Comparison of ENCODE assay signal across 9 cellular contexts in the genomic region with DNA sequence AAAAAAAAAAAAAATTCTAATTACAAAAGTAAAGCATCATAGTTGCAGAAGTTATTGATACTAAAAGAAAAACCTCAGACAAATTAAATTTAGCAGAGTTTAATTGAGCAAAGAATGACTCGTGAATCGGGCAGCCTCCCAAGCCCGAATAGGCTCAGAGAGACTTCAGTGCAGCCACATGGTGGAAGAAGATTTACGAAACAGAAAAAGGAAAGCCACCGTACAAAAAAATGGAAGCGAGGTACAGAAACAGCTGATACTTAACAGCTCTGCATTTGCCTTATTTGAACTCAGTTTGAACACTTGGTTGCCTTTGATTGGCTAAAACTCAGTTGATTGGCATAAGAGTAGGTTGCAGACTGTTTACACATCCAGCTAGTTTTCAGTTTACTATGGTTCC. TPM values are rescaled to one million over a fixed set of nuclear protein-coding genes. Genes with fewer than 3 reads are reported as not detected.
A peak's percentile ranks its signal among the peaks of the same experiment; 100 is the strongest.
DNase-seq lines count a peak whose midpoint lies in the region; ATAC-seq, FAIRE-seq and TF ChIP-seq lines count a peak whose summit lies in the region.
"Had no signal": no experiment of that assay in that cellular context is flagged by ENCODE, and none has a peak within 500 bp of the region (broad histone marks: within the 10 kb centered on the region; RNA-seq: fewer than 3 reads in every experiment).

No MANE protein-coding gene starts in this region.

- TF ChIP-seq RAD21 in HepG2 (CRISPR knock-in tag; IDR thresholded peaks at IDR 0.05), result no peak

- CTCF ChIA-PET in HepG2 (lab: Yijun Ruan, JAX; ENCODE audit: low intra/inter-chr PET ratio, low total read pairs), result no interaction called here

- WGBS in testis, 2 donors, result 89 to 93% methylated on average over 6 of the region's 6 CpGs
- 69% methylated on average over 6 of the region's 6 CpGs for WGBS in HepG2 (ENCODE audit: low lambda C conversion rate)

- peaks cover 11% of the 10 kb centered on the region for H3K27me3 Mint-ChIP-seq in GM23338 (ENCODE audit: insufficient read depth, low read depth, poor library complexity)
- no peaks in the 10 kb centered on the region for H3K27me3 Mint-ChIP-seq in T-helper 1 cell treated with Interleukin-12 subunit alpha and Interleukin-12 subunit beta and Interleukin-4 antibody, amounts not matched to agents 30 μg/mL and 1 μg/mL, for 36 hours (ENCODE audit: low read depth)
- no peaks in the 10 kb centered on the region for H3K27me3 Mint-ChIP-seq in memory B cell

- H3K27ac Mint-ChIP-seq in GM23338 (peak overlapping the region; percentile 97; the same call in 1 of the 2 replicates), memory B cell (peak overlapping the region; percentile 96)
- H3K27ac Mint-ChIP-seq in T-helper 1 cell treated with Interleukin-12 subunit alpha and Interleukin-12 subunit beta and Interleukin-4 antibody, amounts not matched to agents 30 μg/mL and 1 μg/mL, for 36 hours, result peak overlapping the region; percentile 99

- H3K9me3 ChIP-seq in SJCRH30 (replicated peaks) (no peaks in the 10 kb centered on the region), testis (no peaks in the 10 kb centered on the region), HepG2 (ENCODE audit: low read length) (no peaks in the 10 kb centered on the region)

- no peak overlapping the region for H3K9ac ChIP-seq in HepG2 (ENCODE audit: insufficient read depth, low read depth, low read length)

- H3K27me3 ChIP-seq in GM23338 (ENCODE audit: insufficient read depth), result no peaks in the 10 kb centered on the region
- H3K27me3 ChIP-seq in SJCRH30, result no peaks in the 10 kb centered on the region
- no peaks in the 10 kb centered on the region for H3K27me3 ChIP-seq in testis
- H3K27me3 ChIP-seq in HepG2 (ENCODE audit: control insufficient read depth in 1 of 2, insufficient read depth in 2 of 2, low read length in 2 of 2), result no peaks in the 10 kb centered on the region; a peak in 1 of 5 replicates

- peaks cover 81% of the 10 kb centered on the region for H3K79me2 ChIP-seq in GM23338 (replicated peaks; ENCODE audit: insufficient read depth)
- no peaks in the 10 kb centered on the region for H3K79me2 ChIP-seq in HepG2 (ENCODE audit: insufficient read depth, low read length)

- H3K4me2 ChIP-seq in GM23338 (peak overlapping the region; percentile 1), HepG2 (ENCODE audit: low read depth, low read length) (no peak overlapping the region)

- in situ Hi-C loops in HepG2 (cut with HindIII; ENCODE audit: extremely low pct_ligation_motif_present, low pct_unique_long_range_greater_than_20kb), result no loop called here

- POLR2A ChIA-PET in HepG2 (lab: Yijun Ruan, JAX), result no interaction called here

- intact Hi-C loops in testis (cut with DNase I; ENCODE audit: low total_unique reads) (no loop called here), HepG2 (cut with micrococcal nuclease; ENCODE audit: unreplicated experiment) (no loop called here)

- H3K9me3 Mint-ChIP-seq in GM23338, result no peaks in the 10 kb centered on the region
- H3K9me3 Mint-ChIP-seq in T-helper 1 cell treated with Interleukin-12 subunit alpha and Interleukin-12 subunit beta and Interleukin-4 antibody, amounts not matched to agents 30 μg/mL and 1 μg/mL, for 36 hours, result no peaks in the 10 kb centered on the region
- H3K9me3 Mint-ChIP-seq in memory B cell, result no peaks in the 10 kb centered on the region

- TF ChIP-seq EP300 in HepG2 (IDR thresholded peaks at IDR 0.05; ENCODE audit: low read depth in 2 of 2, low read length in 2 of 2), result no peak
- no peak for TF ChIP-seq EP300 in HepG2 (CRISPR knock-in tag; IDR thresholded peaks at IDR 0.05; ENCODE audit: borderline replicate concordance)

- H2AFZ ChIP-seq in GM23338 (no peak overlapping the region), HepG2 (ENCODE audit: low read length) (no peak overlapping the region)

- no peak for TF ChIP-seq POLR2A in testis (IDR thresholded peaks at IDR 0.05)
- no peak for TF ChIP-seq POLR2A in HepG2 (IDR thresholded peaks at IDR 0.05; ENCODE audit: insufficient read depth in 1 of 2, low read depth in 2 of 2, low read length in 2 of 2)

- H3K4me1 ChIP-seq in GM23338 (ENCODE audit: insufficient read depth) (peaks cover 79% of the 10 kb centered on the region), SJCRH30 (no peaks in the 10 kb centered on the region), testis (no peaks in the 10 kb centered on the region), HepG2 (ENCODE audit: insufficient read depth, low read length) (no peaks in the 10 kb centered on the region)

- H3K36me3 ChIP-seq in GM23338 (ENCODE audit: insufficient read depth) (peaks cover 9% of the 10 kb centered on the region), SJCRH30 (peaks cover 13% of the 10 kb centered on the region), testis (ENCODE audit: low read depth, missing control alignments) (no peaks in the 10 kb centered on the region), HepG2 (replicated peaks in 1 of 2; ENCODE audit: control insufficient read depth in 1 of 2, insufficient read depth in 2 of 2, low read length in 2 of 2) (no peaks in the 10 kb centered on the region)

- H3K4me1 Mint-ChIP-seq in GM23338 (peaks cover 82% of the 10 kb centered on the region), memory B cell (peaks cover 52% of the 10 kb centered on the region)
- H3K4me1 Mint-ChIP-seq in T-helper 1 cell treated with Interleukin-12 subunit alpha and Interleukin-12 subunit beta and Interleukin-4 antibody, amounts not matched to agents 30 μg/mL and 1 μg/mL, for 36 hours (ENCODE audit: low read depth), result peaks cover 78% of the 10 kb centered on the region

- no peak for FAIRE-seq in HepG2 (lab: Jason Lieb, UNC)

- peak overlapping the region; percentile 14; the same call in 1 of the 2 replicates for H3K4me3 ChIP-seq in GM12864 (ENCODE audit: low read depth, low read length)
- H3K4me3 ChIP-seq in GM23338, result no peak overlapping the region
- no peak overlapping the region for H3K4me3 ChIP-seq in SJCRH30
- no peak overlapping the region for H3K4me3 ChIP-seq in testis
- no peak overlapping the region for H3K4me3 ChIP-seq in HepG2 (replicated peaks in 1 of 3; ENCODE audit: insufficient read depth in 1 of 3, low read depth in 2 of 3, low read length in 3 of 3)

- peaks cover 11% of the 10 kb centered on the region for H3F3A ChIP-seq in GM23338 (replicated peaks; ENCODE audit: low read depth)

- H3K9me2 ChIP-seq in GM23338 (ENCODE audit: insufficient read depth), result no peaks in the 10 kb centered on the region

- peak overlapping the region; percentile 93 for H3K27ac ChIP-seq in GM23338 (ENCODE audit: low read depth)
- no peak overlapping the region for H3K27ac ChIP-seq in SJCRH30
- H3K27ac ChIP-seq in testis, result no peak overlapping the region
- H3K27ac ChIP-seq in HepG2 (ENCODE audit: extremely low read length, insufficient read depth, low read length), result no peak overlapping the region

- BruUV-seq in HepG2 (replicated peaks; lab: Mats Ljungman, UMichigan), result no TSS peak

- H3K36me3 Mint-ChIP-seq in GM23338 (ENCODE audit: low read depth) (peaks cover 65% of the 10 kb centered on the region), memory B cell (peaks cover 14% of the 10 kb centered on the region)
- H3K36me3 Mint-ChIP-seq in T-helper 1 cell treated with Interleukin-12 subunit alpha and Interleukin-12 subunit beta and Interleukin-4 antibody, amounts not matched to agents 30 μg/mL and 1 μg/mL, for 36 hours (ENCODE audit: low read depth), result peaks cover 33% of the 10 kb centered on the region

- H3K4me3 Mint-ChIP-seq in GM23338 (no peak overlapping the region), memory B cell (peak overlapping the region; percentile 70)
- peak overlapping the region; percentile 73 for H3K4me3 Mint-ChIP-seq in T-helper 1 cell treated with Interleukin-12 subunit alpha and Interleukin-12 subunit beta and Interleukin-4 antibody, amounts not matched to agents 30 μg/mL and 1 μg/mL, for 36 hours

- TF ChIP-seq CTCF in GM12864 (IDR thresholded peaks at IDR 0.05; ENCODE audit: low read depth, low read length, missing control alignments), result no peak
- no peak for TF ChIP-seq CTCF in GM23338 (conservative IDR thresholded peaks at IDR 0.05; ENCODE audit: low read depth in 2 of 2)
- TF ChIP-seq CTCF in testis (IDR thresholded peaks at IDR 0.05), result no peak
- TF ChIP-seq CTCF in HepG2 (CRISPR knock-in tag; IDR thresholded peaks at IDR 0.05), result no peak

- ATAC-seq in GM23338 (no peak), memory B cell (ENCODE audit: low read depth) (no peak), HepG2 (no peak), HG03457 (IDR thresholded peaks at IDR 0.05; ENCODE audit: unreplicated experiment) (no peak)

- peak; percentile 88 for DNase-seq in GM12864 (ENCODE audit: low read depth)
- no peak for DNase-seq in GM23338 (ENCODE audit: low spot score)
- no peak for DNase-seq in memory B cell (ENCODE audit: low spot score in 2 of 2)
- DNase-seq in SJCRH30, result no peak
- no peak for DNase-seq in testis
- no peak for DNase-seq in HepG2 (ENCODE audit: low spot score)
- DNase-seq: DMS79 treated with DMSO at 0.1 percent for 48 hours had no signal

- no peaks in the 10 kb centered on the region for H4K20me1 ChIP-seq in GM23338 (replicated peaks; ENCODE audit: insufficient read depth)
- no peaks in the 10 kb centered on the region for H4K20me1 ChIP-seq in HepG2 (ENCODE audit: insufficient read depth, low read length)

RNA-seq across cellular contexts. Expression of a gene that starts 12.9 kb away (rescaled TPM):
- total RNA-seq in GM23338 (2014; rRNA removed; shearing (Covaris generic)), result 29.2 and 34.2 TPM in 2 replicates
- 9.9 and 10.3 TPM in 2 replicates for polyA plus RNA-seq in GM23338 (2016; fragmentation: Nextera tagmentation; extraction: Ambion mirVana)
- 6.4 and 6.5 TPM in 2 replicates for total RNA-seq in SJCRH30 (2014; rRNA removed; shearing (Covaris generic))
- total RNA-seq in testis, result 1 to 10 TPM; 2.4 TPM
- polyA plus RNA-seq in testis (ENCODE audit: insufficient read depth, low read depth, low replicate concordance), result 1.5 TPM
- 0.13 and 0.14 TPM in 2 replicates for total RNA-seq in HepG2 (2016; rRNA removed; fragmentation: Illumina TruSeq; extraction: Trizol)
- 0.09 and 0.10 TPM in 2 replicates for total RNA-seq in HepG2 (2016; cell fraction: cytosol; rRNA removed; fragmentation: Illumina TruSeq; extraction: Trizol; ENCODE audit: low read depth)
- 0.06 and 0.15 TPM in 2 replicates for total RNA-seq in HepG2 (2016; cell fraction: insoluble cytoplasmic fraction; rRNA removed; fragmentation: Illumina TruSeq; extraction: Trizol)
- total RNA-seq in HepG2 (2016; cell fraction: membrane; rRNA removed; fragmentation: Illumina TruSeq; extraction: Trizol), result 0.14 and 0.15 TPM in 2 replicates
- 0.13 TPM in 1 of 2 replicates, not detected in the other for total RNA-seq in HepG2 (2016; cell fraction: nucleus; rRNA removed; fragmentation: Illumina TruSeq; extraction: Trizol)
- polyA plus RNA-seq in HepG2 (2011; rRNA removed), result 0.30 and 0.46 TPM in 2 replicates
- polyA plus RNA-seq in HepG2 (2011; cell fraction: cytosol; rRNA removed), result 0.25 and 0.38 TPM in 2 replicates
- polyA plus RNA-seq in HepG2 (2011; cell fraction: nucleus; rRNA removed), result 0.19 TPM in 2 replicates
- polyA plus RNA-seq in HepG2 (2012), result 0.11 and 0.28 TPM in 2 replicates
- polyA plus RNA-seq in HepG2 (2016; cell fraction: cytosol; fragmentation: Illumina TruSeq; extraction: Trizol; ENCODE audit: low read depth), result 0.07 and 0.11 TPM in 2 replicates
- 0.16 and 0.17 TPM in 2 replicates for polyA plus RNA-seq in HepG2 (2016; cell fraction: insoluble cytoplasmic fraction; fragmentation: Illumina TruSeq; extraction: Trizol; ENCODE audit: low read depth)
- 0.14 and 0.16 TPM in 2 replicates for polyA plus RNA-seq in HepG2 (2016; cell fraction: membrane; fragmentation: Illumina TruSeq; extraction: Trizol; ENCODE audit: low read depth)
- 0.19 and 0.24 TPM in 2 replicates for polyA plus RNA-seq in HepG2 (2016; cell fraction: nucleus; fragmentation: Illumina TruSeq; extraction: Trizol; ENCODE audit: insufficient read depth, low read depth)
- polyA minus RNA-seq in HepG2 (2011; rRNA and poly(A)+ RNA removed; ENCODE audit: low replicate concordance), result 0.26 and 0.65 TPM in 2 replicates
- polyA minus RNA-seq in HepG2 (2011; cell fraction: cytosol; rRNA and poly(A)+ RNA removed), result 0.18 and 0.30 TPM in 2 replicates
- polyA minus RNA-seq in HepG2 (2011; cell fraction: nucleus; rRNA and poly(A)+ RNA removed), result 0.37 TPM in 1 of 2 replicates, not detected in the other

RNA-seq across cellular contexts. Expression of a gene that starts 54.2 kb away (rescaled TPM):
- 49.2 and 49.4 TPM in 2 replicates for total RNA-seq in GM23338 (2014; rRNA removed; shearing (Covaris generic))
- polyA plus RNA-seq in GM23338 (2016; fragmentation: Nextera tagmentation; extraction: Ambion mirVana) (32.1 and 49.6 TPM in 2 replicates), testis (ENCODE audit: insufficient read depth, low read depth, low replicate concordance) (24.8 TPM), HepG2 (2011; rRNA removed) (38.1 and 44.8 TPM in 2 replicates)
- total RNA-seq in SJCRH30 (2014; rRNA removed; shearing (Covaris generic)), result 44.5 and 47.8 TPM in 2 replicates
- total RNA-seq in testis (10 to 100 TPM; 60.6 to 63.0 TPM), HepG2 (2016; rRNA removed; fragmentation: Illumina TruSeq; extraction: Trizol) (47.8 and 64.0 TPM in 2 replicates)
- 14.6 and 15.6 TPM in 2 replicates for total RNA-seq in HepG2 (2016; cell fraction: cytosol; rRNA removed; fragmentation: Illumina TruSeq; extraction: Trizol; ENCODE audit: low read depth)
- total RNA-seq in HepG2 (2016; cell fraction: insoluble cytoplasmic fraction; rRNA removed; fragmentation: Illumina TruSeq; extraction: Trizol), result 48.4 and 70.6 TPM in 2 replicates
- 15.7 and 19.1 TPM in 2 replicates for total RNA-seq in HepG2 (2016; cell fraction: membrane; rRNA removed; fragmentation: Illumina TruSeq; extraction: Trizol)
- total RNA-seq in HepG2 (2016; cell fraction: nucleus; rRNA removed; fragmentation: Illumina TruSeq; extraction: Trizol), result 45.6 and 46.7 TPM in 2 replicates
- 20.6 and 34.1 TPM in 2 replicates for polyA plus RNA-seq in HepG2 (2011; cell fraction: cytosol; rRNA removed)
- 10.4 and 12.4 TPM in 2 replicates for polyA plus RNA-seq in HepG2 (2011; cell fraction: nucleus; rRNA removed)
- 33.6 and 49.3 TPM in 2 replicates for polyA plus RNA-seq in HepG2 (2012)
- polyA plus RNA-seq in HepG2 (2016; cell fraction: cytosol; fragmentation: Illumina TruSeq; extraction: Trizol; ENCODE audit: low read depth), result 5.6 and 7.1 TPM in 2 replicates
- polyA plus RNA-seq in HepG2 (2016; cell fraction: insoluble cytoplasmic fraction; fragmentation: Illumina TruSeq; extraction: Trizol; ENCODE audit: low read depth), result 69.2 and 87.2 TPM in 2 replicates
- polyA plus RNA-seq in HepG2 (2016; cell fraction: membrane; fragmentation: Illumina TruSeq; extraction: Trizol; ENCODE audit: low read depth), result 11.2 and 12.2 TPM in 2 replicates
- polyA plus RNA-seq in HepG2 (2016; cell fraction: nucleus; fragmentation: Illumina TruSeq; extraction: Trizol; ENCODE audit: insufficient read depth, low read depth), result 42.8 TPM in 2 replicates
- 21.9 and 34.5 TPM in 2 replicates for polyA minus RNA-seq in HepG2 (2011; rRNA and poly(A)+ RNA removed; ENCODE audit: low replicate concordance)
- polyA minus RNA-seq in HepG2 (2011; cell fraction: cytosol; rRNA and poly(A)+ RNA removed), result 17.6 and 17.8 TPM in 2 replicates
- 144 and 149 TPM in 2 replicates for polyA minus RNA-seq in HepG2 (2011; cell fraction: nucleus; rRNA and poly(A)+ RNA removed)
